In genomic region chr7:41956712-41957111, GRCh38 we compare ENCODE assay signal across 1 cellular context.
TF ChIP-seq lines count a peak whose summit lies in the region.

No MANE protein-coding gene starts in this region.

TF ChIP-seq in GM23338, 12 proteins besides CTCF, POLR2A, EP300 and RAD21 (continued from another document):
- TF ChIP-seq ZNF462 (CRISPR knock-in tag; IDR thresholded peaks at IDR 0.05), result no peak
- TF ChIP-seq CREB1 (CRISPR knock-in tag; IDR thresholded peaks at IDR 0.05; ENCODE audit: low read depth), result no peak
- TF ChIP-seq POLR2AphosphoS5 (IDR thresholded peaks at IDR 0.05; ENCODE audit: low read depth), result no peak
- no peak for TF ChIP-seq JUNB (IDR thresholded peaks at IDR 0.05; ENCODE audit: unreplicated experiment)
- TF ChIP-seq NANOG (IDR thresholded peaks at IDR 0.05; ENCODE audit: borderline replicate concordance), result no peak
- TF ChIP-seq STAT1 (IDR thresholded peaks at IDR 0.05; ENCODE audit: unreplicated experiment), result no peak
- TF ChIP-seq ETS1 (IDR thresholded peaks at IDR 0.05), result no peak
- no peak for TF ChIP-seq REST (IDR thresholded peaks at IDR 0.05; ENCODE audit: unreplicated experiment)
- TF ChIP-seq EZH2phosphoT487 (IDR thresholded peaks at IDR 0.05; ENCODE audit: unreplicated experiment), result no peak
- TF ChIP-seq ZNF114 (CRISPR knock-in tag; IDR thresholded peaks at IDR 0.05), result no peak
